In genomic region chr3:65597225-65597951, GRCh38 we compare ENCODE assay signal across 10 cellular contexts.
A peak's percentile ranks its signal among the peaks of the same experiment; 100 is the strongest.
DNase-seq lines count a peak whose midpoint lies in the region; ATAC-seq and TF ChIP-seq lines count a peak whose summit lies in the region.
"Had no signal": no experiment of that assay in that cellular context is flagged by ENCODE, and none has a peak within 500 bp of the region (broad histone marks: within the 10 kb centered on the region; RNA-seq: fewer than 3 reads in every experiment).

No MANE protein-coding gene starts in this region.

- CTCF ChIA-PET in AG04450 (lab: Charles Lee) (interaction anchor here (1.3 to 2.2 kb wide), 2 partner anchors 76 to 158 kb away, joined by 3 to 7 read pairs; no protein-coding TSS in a partner anchor), Caco-2 (lab: Charles Lee) (no interaction called here)

- no peak for TF ChIP-seq CTCF in AG04450 (IDR thresholded peaks at IDR 0.05; ENCODE audit: low read depth, low read length)
- TF ChIP-seq CTCF in esophagus squamous epithelium (IDR thresholded peaks at IDR 0.05) = no peak
- no peak for TF ChIP-seq CTCF in Caco-2 (IDR thresholded peaks at IDR 0.05; ENCODE audit: insufficient read depth in 1 of 2, low read depth in 1 of 2, low read length in 1 of 2, severe bottlenecking in 1 of 2, unreplicated experiment in 1 of 2)

- no peak for TF ChIP-seq POLR2A in esophagus squamous epithelium (IDR thresholded peaks at IDR 0.05)

- no peaks in the 10 kb centered on the region for H3K27me3 Mint-ChIP-seq in Caco-2 (ENCODE audit: insufficient read depth, unreplicated experiment)

- H3K4me3 Mint-ChIP-seq in Caco-2 (ENCODE audit: unreplicated experiment) = no peak overlapping the region
- H3K4me3 Mint-ChIP-seq: dendritic cell treated with granulocyte-macrophage colony-stimulating factor and Interleukin-4, amounts not matched to agents 40 ng/mL and 50 ng/mL, for 4 days; stimulated activated naive CD8-positive, alpha-beta T cell treated with anti-CD3 and anti-CD28 coated beads, Interleukin-15, Interleukin-2, amounts not matched to agents 100 ng/mL and 50 ng/mL, for 24 hours had no signal

- no peak overlapping the region for H3K27ac Mint-ChIP-seq in Caco-2 (ENCODE audit: unreplicated experiment)
- H3K27ac Mint-ChIP-seq: dendritic cell treated with granulocyte-macrophage colony-stimulating factor and Interleukin-4, amounts not matched to agents 40 ng/mL and 50 ng/mL, for 4 days; stimulated activated naive CD8-positive, alpha-beta T cell treated with anti-CD3 and anti-CD28 coated beads, Interleukin-15, Interleukin-2, amounts not matched to agents 100 ng/mL and 50 ng/mL, for 24 hours had no signal

- no peak for DNase-seq in AG04450 (ENCODE audit: low read depth, low spot score)
- peak; percentile 70 for DNase-seq in NCI-H2227 (lab: John Stamatoyannopoulos, UW; ENCODE audit: unreplicated experiment)
- DNase-seq in esophagus squamous epithelium (lab: John Stamatoyannopoulos, UW) = no peak
- no peak for DNase-seq in Caco-2
- DNase-seq in central memory CD4-positive, alpha-beta T cell = no peak

- H3K4me1 Mint-ChIP-seq in Caco-2 (ENCODE audit: low read depth, unreplicated experiment) = peaks cover 7% of the 10 kb centered on the region

- 9 to 23% methylated on average over 18 to 19 of the region's 34 CpGs for WGBS in esophagus squamous epithelium, 2 donors

- H3K4me3 ChIP-seq in AG04450 (ENCODE audit: low read depth, low read length) (peak overlapping the region; percentile 60), esophagus squamous epithelium (peak overlapping the region in 3 of 4 donors; percentile 19 to 49 (median 29)), muscle layer of colon (ENCODE audit: low read depth in 1 of 2, low read length in 2 of 2) (peak overlapping the region; percentile 29 to 33), Caco-2 (ENCODE audit: low read depth, low read length) (no peak overlapping the region)

- no TSS peak for BruUV-seq in Caco-2 (replicated peaks; lab: Mats Ljungman, UMichigan)

- no peaks in the 10 kb centered on the region for H3K9me3 Mint-ChIP-seq in Caco-2 (ENCODE audit: unreplicated experiment)
- H3K9me3 Mint-ChIP-seq: dendritic cell treated with granulocyte-macrophage colony-stimulating factor and Interleukin-4, amounts not matched to agents 40 ng/mL and 50 ng/mL, for 4 days; stimulated activated naive CD8-positive, alpha-beta T cell treated with anti-CD3 and anti-CD28 coated beads, Interleukin-15, Interleukin-2, amounts not matched to agents 100 ng/mL and 50 ng/mL, for 24 hours had no signal

- ATAC-seq in HG02884 (IDR thresholded peaks at IDR 0.05; ENCODE audit: unreplicated experiment) (no peak), HG03025 (IDR thresholded peaks at IDR 0.05; ENCODE audit: low FRiP score, unreplicated experiment) (no peak)

- no peak overlapping the region for H3K9ac ChIP-seq in muscle layer of colon (ENCODE audit: low read length)

- H3K27ac ChIP-seq in AG04450 (ENCODE audit: low read depth, low read length) = peak overlapping the region; percentile 34
- no peak overlapping the region for H3K27ac ChIP-seq in esophagus squamous epithelium
- no peak overlapping the region for H3K27ac ChIP-seq in muscle layer of colon (ENCODE audit: low read depth, low read length)

- peaks cover 9% of the 10 kb centered on the region for H3K36me3 Mint-ChIP-seq in Caco-2 (ENCODE audit: insufficient read depth, unreplicated experiment)

- H3K36me3 ChIP-seq in esophagus squamous epithelium = no peaks in the 10 kb centered on the region
- H3K36me3 ChIP-seq in muscle layer of colon (ENCODE audit: insufficient read depth, low read length) = no peaks in the 10 kb centered on the region
- no peaks in the 10 kb centered on the region for H3K36me3 ChIP-seq in Caco-2 (ENCODE audit: control insufficient read depth, insufficient read depth, low read length)

- intact Hi-C loops in esophagus squamous epithelium (cut with DNase I) = no loop called here
- intact Hi-C loops in Caco-2 (cut with micrococcal nuclease; ENCODE audit: unreplicated experiment) = no loop called here

- POLR2A ChIA-PET in AG04450 (lab: Yijun Ruan, JAX) (no interaction called here), Caco-2 (lab: Charles Lee) (no interaction called here)

- H3K9me3 ChIP-seq in AG04450 (ENCODE audit: control insufficient read depth, insufficient read depth, low read length) (no peaks in the 10 kb centered on the region), esophagus squamous epithelium (no peaks in the 10 kb centered on the region), muscle layer of colon (ENCODE audit: low read length) (no peaks in the 10 kb centered on the region), Caco-2 (no peaks in the 10 kb centered on the region; the same call in 1 of the 2 replicates)

- peaks cover 0 to 16% (median 5%) of the 10 kb centered on the region in 3 donors for H3K4me1 ChIP-seq in esophagus squamous epithelium
- peaks cover 8% of the 10 kb centered on the region for H3K4me1 ChIP-seq in muscle layer of colon (ENCODE audit: insufficient read depth, low read length)
- H3K4me1 ChIP-seq in Caco-2 = 0 out of 2 replicates have a peak, but pooled peaks cover 3% of the 10 kb centered on the region

- H3K27me3 ChIP-seq in AG04450 (ENCODE audit: control insufficient read depth, insufficient read depth, low read length) = no peaks in the 10 kb centered on the region
- peaks cover 0 to 14% (median 0%) of the 10 kb centered on the region in 4 donors for H3K27me3 ChIP-seq in esophagus squamous epithelium
- peaks cover 0 to 7% of the 10 kb centered on the region in 2 donors for H3K27me3 ChIP-seq in muscle layer of colon (ENCODE audit: control insufficient read depth in 1 of 2, insufficient read depth in 2 of 2, low read length in 2 of 2)
- no peaks in the 10 kb centered on the region for H3K27me3 ChIP-seq in Caco-2 (replicated peaks; ENCODE audit: control insufficient read depth, insufficient read depth, low read length)
